Comparison of ENCODE assay signal across 8 cellular contexts in the genomic region with DNA sequence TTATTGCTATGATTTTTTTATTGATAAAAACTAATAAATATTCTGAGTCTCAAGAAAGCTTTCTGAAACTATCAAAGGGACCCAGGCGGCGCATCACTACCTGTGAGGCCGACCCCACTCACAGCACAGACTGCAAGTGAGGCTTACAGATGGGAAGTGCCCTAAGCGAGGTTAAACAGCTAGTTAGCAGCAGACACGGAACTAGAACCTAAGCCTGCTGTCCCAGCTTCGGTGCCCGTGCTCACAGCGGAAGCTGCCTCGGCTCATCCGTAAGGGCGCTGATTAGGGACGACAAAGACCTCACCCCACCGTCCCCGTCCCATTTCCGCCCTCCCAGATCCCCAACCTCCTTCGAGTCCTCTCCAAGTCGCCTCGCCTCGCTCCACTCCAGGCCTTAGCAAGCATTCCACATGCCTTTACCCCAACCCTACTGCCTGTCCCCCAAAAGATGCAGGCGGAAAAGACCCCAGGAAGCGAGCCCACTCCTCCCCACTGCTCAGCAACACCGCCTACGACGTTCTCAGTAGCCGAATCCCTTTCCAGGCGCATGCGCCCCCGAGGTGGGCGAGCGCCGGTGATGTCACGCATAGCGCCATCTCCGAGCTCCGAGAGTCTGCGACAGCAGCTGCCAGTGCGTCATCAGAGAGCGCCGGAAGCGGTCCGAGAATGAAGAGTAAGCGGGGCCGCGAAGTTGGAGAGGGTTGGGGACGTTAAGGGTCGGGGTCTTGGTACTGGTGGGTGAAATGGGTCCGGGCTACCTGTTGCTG. TPM values are rescaled to one million over a fixed set of nuclear protein-coding genes. Genes with fewer than 3 reads are reported as not detected.
A peak's percentile ranks its signal among the peaks of the same experiment; 100 is the strongest.
DNase-seq lines count a peak whose midpoint lies in the region; ATAC-seq and TF ChIP-seq lines count a peak whose summit lies in the region.

A gene with protein sequence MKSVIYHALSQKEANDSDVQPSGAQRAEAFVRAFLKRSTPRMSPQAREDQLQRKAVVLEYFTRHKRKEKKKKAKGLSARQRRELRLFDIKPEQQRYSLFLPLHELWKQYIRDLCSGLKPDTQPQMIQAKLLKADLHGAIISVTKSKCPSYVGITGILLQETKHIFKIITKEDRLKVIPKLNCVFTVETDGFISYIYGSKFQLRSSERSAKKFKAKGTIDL (plus strand): TSS at position 631 of the 767 bp plus-strand sequence. CDS start 36 bp downstream, at position 667.

- in situ Hi-C loops in GM13977 (cut with MboI; ENCODE audit: low pct_unique_long_range_greater_than_20kb, low sequenced_read_pairs, unreplicated experiment) = loop anchor here (5.0 kb wide), 1 partner anchor 111 kb away; a partner anchor contains a TSS

- ATAC-seq in HG02884 (IDR thresholded peaks at IDR 0.05; ENCODE audit: unreplicated experiment) = peak; percentile 57

- H3K27ac ChIP-seq in angular gyrus (ENCODE audit: low read depth, low read length) (peak within 1 kb of the TSS; percentile 99), right atrium auricular region (peak within 1 kb of the TSS; percentile 87 to 96), uterus (peak within 1 kb of the TSS; percentile 93)

- intact Hi-C loops in uterus (cut with DNase I; ENCODE audit: low total_unique reads) = no loop called here

- H3K36me3 ChIP-seq in right atrium auricular region (peaks cover 14% of the 10 kb centered on the region), uterus (no peaks in the 10 kb centered on the region)

- H3K4me1 ChIP-seq in right atrium auricular region (peaks cover 0 to 20% of the 10 kb centered on the region in 2 donors), uterus (peaks cover 5 to 7% of the 10 kb centered on the region in 2 donors)

- H3K4me3 ChIP-seq in right atrium auricular region (peak within 1 kb of the TSS; percentile 68 to 92), uterus (peak within 1 kb of the TSS; percentile 66 to 86)

- TF ChIP-seq CTCF in GM13977 (IDR thresholded peaks at IDR 0.05; ENCODE audit: extremely low read depth, insufficient read depth, missing control alignments) (peak; percentile 7), right atrium auricular region (IDR thresholded peaks at IDR 0.05) (no peak), uterus (IDR thresholded peaks at IDR 0.05) (peak in 2 of 4 experiments; percentile 10 to 41)

- TF ChIP-seq POLR2A in uterus (IDR thresholded peaks at IDR 0.05) = peak; percentile 91 to 98

- H3K9me3 ChIP-seq in right atrium auricular region (no peaks in the 10 kb centered on the region), uterus (no peaks in the 10 kb centered on the region)

- DNase-seq in GM13977 (ENCODE audit: low spot score) (peak; percentile 96), NCI-H187 (lab: John Stamatoyannopoulos, UW) (peak; percentile 95 to 96), T-helper 2 cell (peak; percentile 91 to 98 (median 97)), right atrium auricular region (ENCODE audit: low spot score) (peak; percentile 97), pulmonary artery endothelial cell (ENCODE audit: low read depth, low spot score) (peak; percentile 83), uterus (peak; percentile 98)

- H3K27me3 ChIP-seq in right atrium auricular region = no peaks in the 10 kb centered on the region
- no peaks in the 10 kb centered on the region for H3K27me3 ChIP-seq in uterus

RNA-seq across cellular contexts. Expression of the gene that starts here (rescaled TPM):
- 10 to 100 TPM; 36.3 to 40.8 TPM for total RNA-seq in right atrium auricular region
- total RNA-seq in pulmonary artery endothelial cell = 97.8 and 124 TPM in 2 replicates
- total RNA-seq in uterus = 10 to 100 TPM; 10.3 to 54.0 (median 36.4) TPM

Comparison
In these comparisons a context has a peak if more than half of its experiments do, and no peak if none do; other contexts are left out.
1. Peak in every context shown above with its lines: DNase-seq, ATAC-seq, H3K4me3 ChIP-seq and H3K27ac ChIP-seq.